In the genomic region with DNA sequence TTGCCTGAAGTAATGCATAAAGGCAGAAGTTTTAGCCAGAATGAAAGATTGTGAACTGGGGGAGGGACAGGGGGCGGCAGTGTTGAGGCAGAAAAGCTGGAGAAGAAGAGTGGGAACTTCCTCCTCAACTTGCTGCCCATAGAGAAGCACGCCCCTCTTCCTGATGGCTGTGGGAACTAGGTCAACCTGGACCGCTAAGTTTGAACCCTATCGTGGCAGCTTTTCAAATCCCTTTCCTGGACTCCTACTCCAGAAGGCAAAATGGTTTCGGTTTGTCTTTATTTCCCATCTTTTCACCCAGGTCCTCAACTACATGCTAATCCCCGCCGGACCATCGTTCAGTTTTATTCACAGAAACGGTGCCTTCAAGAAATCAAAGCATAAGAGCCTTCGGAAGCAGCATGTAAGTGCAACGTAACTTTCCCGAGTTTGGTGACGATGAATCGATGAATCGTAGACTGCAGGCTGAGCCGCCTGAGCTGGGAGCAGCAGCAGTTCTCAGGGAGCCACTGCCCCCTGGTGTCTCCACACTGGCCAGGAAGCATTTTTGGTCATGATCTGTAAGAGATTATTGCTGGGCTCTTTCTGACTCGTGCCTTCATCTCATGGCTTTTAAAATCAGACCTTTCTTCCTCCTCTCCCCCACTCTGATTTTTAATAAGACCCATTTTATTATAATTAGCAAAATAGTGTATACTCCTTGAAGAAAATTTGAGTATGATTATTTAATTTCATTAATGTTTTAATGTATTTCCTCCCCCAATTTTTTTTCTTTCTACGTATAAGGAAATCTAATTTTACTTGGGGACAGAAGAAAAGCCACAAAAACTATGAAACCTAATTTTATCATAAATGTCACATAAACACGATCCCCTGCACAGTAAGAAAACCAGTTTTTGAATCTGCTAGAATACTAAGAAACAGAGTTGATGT, we compare ENCODE assay signal across 8 cellular contexts.
DNase-seq lines count a peak whose midpoint lies in the region; ATAC-seq, FAIRE-seq and TF ChIP-seq lines count a peak whose summit lies in the region.

No MANE protein-coding gene starts in this region.

- peak; percentile 95 for ATAC-seq in GM19023 (IDR thresholded peaks at IDR 0.05; ENCODE audit: unreplicated experiment)
- peak; percentile 95 for ATAC-seq in HG03354 (IDR thresholded peaks at IDR 0.05; ENCODE audit: poor library complexity, severe bottlenecking, unreplicated experiment)

- FAIRE-seq in colon (lab: Jason Lieb, UNC): peak; percentile 70

- peak; percentile 98 for TF ChIP-seq CTCF in AG10803 (conservative IDR thresholded peaks at IDR 0.05; ENCODE audit: low read length)

- peak; percentile 78 for DNase-seq in AG10803 (ENCODE audit: low read depth)
- peak; percentile 23 for DNase-seq in NCI-H446 treated with DMSO at 0.1 percent for 48 hours (lab: John Stamatoyannopoulos, UW)
- peak; percentile 75 to 76 for DNase-seq in activated CD4-positive, alpha-beta T cell treated with anti-CD3 and anti-CD28 coated beads for 24 hours (ENCODE audit: low read depth in 2 of 2)
- peak; percentile 69 to 71 for DNase-seq in stimulated activated CD4-positive, alpha-beta T cell treated with anti-CD3 and anti-CD28 coated beads, Interleukin-1b, Interleukin-23, amount 100 ng/mL, for 4 hours (ENCODE audit: low read depth in 2 of 2)

- H3K4me3 ChIP-seq in AG10803 (ENCODE audit: low read length): peak overlapping the region; percentile 64

- H3K27me3 ChIP-seq in layer of hippocampus (ENCODE audit: control insufficient read depth, insufficient read depth, low read length): no peaks in the 10 kb centered on the region

- peak overlapping the region; percentile 74 for H3K27ac ChIP-seq in layer of hippocampus (ENCODE audit: low read depth, low read length)

Comparison
In these comparisons a context has a peak if more than half of its experiments do, and no peak if none do; other contexts are left out.
1. Peak in every context shown above with its lines: DNase-seq, ATAC-seq, H3K4me3 ChIP-seq and H3K27ac ChIP-seq.
2. DNase-seq: peak in every context shown above with its lines; median percentile 78 in AG10803; 76 in activated CD4-positive, alpha-beta T cell treated with anti-CD3 and anti-CD28 coated beads for 24 hours; 70 in stimulated activated CD4-positive, alpha-beta T cell treated with anti-CD3 and anti-CD28 coated beads, Interleukin-1b, Interleukin-23, amount 100 ng/mL, for 4 hours; 23 in NCI-H446 treated with DMSO at 0.1 percent for 48 hours.